Comparison of ENCODE assay signal across 8 cellular contexts in the genomic region with DNA sequence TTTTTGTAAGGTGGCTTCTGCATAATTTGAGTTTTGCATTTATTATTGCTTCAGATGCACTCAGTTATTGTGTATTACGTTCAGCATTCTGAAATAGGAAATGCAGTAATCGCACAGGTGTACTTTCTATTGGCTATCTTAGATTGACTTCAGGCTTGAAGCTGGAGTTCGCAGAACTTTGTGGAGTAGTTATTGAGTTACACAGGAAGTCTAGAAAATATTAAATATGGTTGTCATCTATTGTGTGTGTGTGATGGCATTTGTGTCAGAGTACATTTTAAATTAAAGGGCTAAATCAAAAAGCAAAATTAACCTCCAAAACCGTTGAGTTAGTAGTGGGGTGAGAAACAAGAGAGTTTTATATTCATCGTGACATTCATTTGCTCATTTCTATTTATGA. TPM values are rescaled to one million over a fixed set of nuclear protein-coding genes. Genes with fewer than 3 reads are reported as not detected.
A peak's percentile ranks its signal among the peaks of the same experiment; 100 is the strongest.
DNase-seq lines count a peak whose midpoint lies in the region; ATAC-seq, FAIRE-seq and TF ChIP-seq lines count a peak whose summit lies in the region.

No MANE protein-coding gene starts in this region.

- peaks cover 60% of the 10 kb centered on the region for H3K79me2 ChIP-seq in SU-DHL-6 (ENCODE audit: insufficient read depth, low read length)

- peak overlapping the region; percentile 91 for H3K27ac Mint-ChIP-seq in activated CD4-positive, alpha-beta T cell treated with anti-CD3 and anti-CD28 coated beads for 36 hours

- H3K4me2 ChIP-seq in SU-DHL-6 (ENCODE audit: low read depth, low read length, poor library complexity, severe bottlenecking), result peak overlapping the region; percentile 100

- peaks cover 38% of the 10 kb centered on the region for H3K36me3 Mint-ChIP-seq in activated CD4-positive, alpha-beta T cell treated with anti-CD3 and anti-CD28 coated beads for 36 hours (ENCODE audit: low read depth)

- H2AFZ ChIP-seq in SU-DHL-6 (ENCODE audit: low read depth, low read length, severe bottlenecking), result no peak overlapping the region

- H3K27me3 Mint-ChIP-seq in activated CD4-positive, alpha-beta T cell treated with anti-CD3 and anti-CD28 coated beads for 36 hours, result no peaks in the 10 kb centered on the region

- peak overlapping the region; percentile 98 for H3K4me3 ChIP-seq in SU-DHL-6 (ENCODE audit: insufficient read depth, low read length, poor library complexity, severe bottlenecking)
- H3K4me3 ChIP-seq in small intestine (ENCODE audit: low read depth in 1 of 2, low read length in 2 of 2), result peak overlapping the region in 1 of 2 donors; percentile 30

- H3K36me3 ChIP-seq in SU-DHL-6 (ENCODE audit: low read length) (peaks cover 25% of the 10 kb centered on the region), small intestine (ENCODE audit: control insufficient read depth in 2 of 2, insufficient read depth in 2 of 2, low read length in 2 of 2) (peaks cover 0 to 3% of the 10 kb centered on the region in 2 donors)

- no peak for ATAC-seq in activated CD4-positive, alpha-beta T cell treated with anti-CD3 and anti-CD28 coated beads for 36 hours
- ATAC-seq in GM21619 (IDR thresholded peaks at IDR 0.05; ENCODE audit: unreplicated experiment), result no peak
- no peak for ATAC-seq in HG02973 (IDR thresholded peaks at IDR 0.05; ENCODE audit: unreplicated experiment)

- H3K9me3 ChIP-seq in SU-DHL-6 (ENCODE audit: insufficient read depth, low read length) (no peaks in the 10 kb centered on the region), small intestine (ENCODE audit: control insufficient read depth, low read depth) (no peaks in the 10 kb centered on the region)

- POLR2A ChIA-PET in activated CD4-positive, alpha-beta T cell treated with anti-CD3 and anti-CD28 coated beads for 36 hours (lab: Charles Lee), result no interaction called here

- H3K9me3 Mint-ChIP-seq in activated CD4-positive, alpha-beta T cell treated with anti-CD3 and anti-CD28 coated beads for 36 hours (ENCODE audit: low read depth), result peaks cover 3% of the 10 kb centered on the region

- peak overlapping the region; percentile 24; the same call in 1 of the 2 replicates for H3K9ac ChIP-seq in SU-DHL-6 (ENCODE audit: low read length)

- H3F3A ChIP-seq in SU-DHL-6 (ENCODE audit: insufficient read depth), result peaks cover 22% of the 10 kb centered on the region

- peak; percentile 23 for FAIRE-seq in small intestine (lab: Jason Lieb, UNC)

- H3K9me2 ChIP-seq in SU-DHL-6 (replicated peaks; ENCODE audit: insufficient read depth, low read length), result no peaks in the 10 kb centered on the region

- no peak for TF ChIP-seq CTCF in SU-DHL-6 (IDR thresholded peaks at IDR 0.05; ENCODE audit: insufficient read depth, low read length, poor library complexity, severe bottlenecking)

- CTCF ChIA-PET in activated CD4-positive, alpha-beta T cell treated with anti-CD3 and anti-CD28 coated beads for 36 hours (lab: Charles Lee), result interaction anchor here (1.1 to 4.8 kb wide), 2 partner anchors 12 to 17 kb away, joined by 6 to 23 read pairs; no protein-coding TSS in a partner anchor

- H3K27me3 ChIP-seq in SU-DHL-6 (ENCODE audit: low read length) (no peaks in the 10 kb centered on the region), small intestine (ENCODE audit: control insufficient read depth in 2 of 2, insufficient read depth in 2 of 2, low read length in 2 of 2) (no peaks in the 10 kb centered on the region)

- intact Hi-C loops in activated CD4-positive, alpha-beta T cell treated with anti-CD3 and anti-CD28 coated beads for 36 hours (cut with DNase I, micrococcal nuclease), result no loop called here

- DNase-seq in activated CD4-positive, alpha-beta T cell treated with anti-CD3 and anti-CD28 coated beads for 36 hours, result no peak
- no peak for DNase-seq in activated CD4-positive, alpha-beta T cell treated with anti-CD3 and anti-CD28 coated beads for 4 hours
- DNase-seq in fibroblast of peridontal ligament (ENCODE audit: extremely low read depth) (peak; percentile 39), small intestine (peak; percentile 66), cerebellum (ENCODE audit: low spot score) (no peak)

- H3K4me1 Mint-ChIP-seq in activated CD4-positive, alpha-beta T cell treated with anti-CD3 and anti-CD28 coated beads for 36 hours, result peaks cover 33% of the 10 kb centered on the region

- 0 out of 2 replicates have a peak, but pooled peaks cover 4% of the 10 kb centered on the region for H4K20me1 ChIP-seq in SU-DHL-6 (ENCODE audit: low read depth, low read length)

- WGBS in small intestine, 3 donors, result 3 to 11% (median 5%) methylated on average over 5 of the region's 5 CpGs

- H3K27ac ChIP-seq in SU-DHL-6 (ENCODE audit: low read depth, low read length) (no peak overlapping the region), small intestine (ENCODE audit: low read depth in 1 of 2, low read length in 1 of 2) (peak overlapping the region in 1 of 2 donors; percentile 49)

- H3K4me1 ChIP-seq in small intestine (ENCODE audit: control insufficient read depth in 2 of 2, insufficient read depth in 1 of 2, low read depth in 1 of 2, low read length in 1 of 2), result no peaks in the 10 kb centered on the region

- peak overlapping the region; percentile 98 for H3K4me3 Mint-ChIP-seq in activated CD4-positive, alpha-beta T cell treated with anti-CD3 and anti-CD28 coated beads for 36 hours

RNA-seq across cellular contexts. Expression of a gene that starts 2.7 kb away (rescaled TPM):
- 10 to 100 TPM; 24.2 to 28.2 TPM for total RNA-seq in activated CD4-positive, alpha-beta T cell treated with anti-CD3 and anti-CD28 coated beads for 36 hours
- 1 to 10 TPM; 5.1 to 6.7 (median 5.3) TPM for polyA plus RNA-seq in small intestine
- total RNA-seq in cerebellum, result 73.3 TPM

Comparison
In these comparisons a context has a peak if more than half of its experiments do, and no peak if none do; other contexts are left out.
1. DNase-seq: peak in fibroblast of peridontal ligament (single experiment) and small intestine (single experiment); none in activated CD4-positive, alpha-beta T cell treated with anti-CD3 and anti-CD28 coated beads for 36 hours (single experiment), activated CD4-positive, alpha-beta T cell treated with anti-CD3 and anti-CD28 coated beads for 4 hours (0 of 2) and cerebellum (single experiment).